ENCODE assay signal across 16 cellular contexts in genomic region chr12:124757329-124757728, GRCh38.
"Had no signal": no experiment of that assay in that cellular context is flagged by ENCODE, and none has a peak within 500 bp of the region (broad histone marks: within the 10 kb centered on the region; RNA-seq: fewer than 3 reads in every experiment).

No MANE protein-coding gene starts in this region.

- H3K36me3 ChIP-seq: cardiac muscle cell, upper lobe of right lung had no signal

- H3K9me3 Mint-ChIP-seq: T-cell had no signal

- DNase-seq: activated CD4-positive, alpha-beta T cell treated with anti-CD3 and anti-CD28 coated beads, Interleukin-2, amount 50 U/mL, for 48 hours; activated naive CD4-positive, alpha-beta T cell treated with anti-CD3 and anti-CD28 coated beads, Interleukin-2, amount 10 ng/mL, durations not matched to agents 7 days and 5 days; foreskin fibroblast; left colon; SK-N-SH; small intestine; stimulated activated CD4-positive, alpha-beta T cell treated with anti-CD3 and anti-CD28 coated beads, Interleukin-4, amount 100 ng/mL, for 4 hours; stimulated activated CD8-positive, alpha-beta memory T cell treated with anti-CD3 and anti-CD28 coated beads, Interleukin-4, amount 100 ng/mL, for 48 hours; stimulated activated naive CD8-positive, alpha-beta T cell treated with anti-CD3 and anti-CD28 coated beads, Interleukin-15, Interleukin-2, amounts not matched to agents 100 U/mL and 50 U/mL, for 24 hours; T-cell; T1000; testis; upper lobe of right lung had no signal

- H3K4me3 ChIP-seq: cardiac muscle cell, testis, upper lobe of right lung had no signal

- H3K36me3 Mint-ChIP-seq: activated naive CD4-positive, alpha-beta T cell treated with anti-CD3 and anti-CD28 coated beads, Interleukin-2, amount 10 ng/mL, durations not matched to agents 7 days and 5 days; T-cell had no signal

- H3K9me3 ChIP-seq: SK-N-SH, testis, upper lobe of right lung had no signal

- ATAC-seq: activated T-helper 17 cell treated with anti-CD3 and anti-CD28 coated beads, Interleukin-2, amount 50 U/mL, for 72 hours; left colon; stimulated activated naive CD8-positive, alpha-beta T cell treated with anti-CD3 and anti-CD28 coated beads, Interleukin-15, Interleukin-2, amounts not matched to agents 100 U/mL and 50 U/mL, for 24 hours; T-cell; upper lobe of right lung had no signal

- H3K9ac ChIP-seq: SK-N-SH had no signal

- H3K27ac Mint-ChIP-seq: activated naive CD4-positive, alpha-beta T cell treated with anti-CD3 and anti-CD28 coated beads, Interleukin-2, amount 10 ng/mL, durations not matched to agents 7 days and 5 days; activated T-helper 17 cell treated with anti-CD3 and anti-CD28 coated beads, Interleukin-2, amount 50 U/mL, for 72 hours; T-cell had no signal

- H3K4me3 Mint-ChIP-seq: activated naive CD4-positive, alpha-beta T cell treated with anti-CD3 and anti-CD28 coated beads, Interleukin-2, amount 10 ng/mL, durations not matched to agents 7 days and 5 days; activated T-helper 17 cell treated with anti-CD3 and anti-CD28 coated beads, Interleukin-2, amount 50 U/mL, for 72 hours; T-cell had no signal

- H3K4me2 ChIP-seq: SK-N-SH had no signal

- H3K27ac ChIP-seq: cardiac muscle cell, testis, VCaP had no signal

- H3K27me3 ChIP-seq: cardiac muscle cell, testis, upper lobe of right lung had no signal
